Comparison of ENCODE assay signal across 9 cellular contexts in genomic region chr3:8657804-8658311, GRCh38. TPM values are rescaled to one million over a fixed set of nuclear protein-coding genes. Genes with fewer than 3 reads are reported as not detected.
DNase-seq lines count a peak whose midpoint lies in the region; ATAC-seq and TF ChIP-seq lines count a peak whose summit lies in the region.
"Had no signal": no experiment of that assay in that cellular context is flagged by ENCODE, and none has a peak within 500 bp of the region (broad histone marks: within the 10 kb centered on the region; RNA-seq: fewer than 3 reads in every experiment).

No MANE protein-coding gene starts in this region.

- 68 to 82% methylated on average over 8 of the region's 8 CpGs for WGBS in testis, 2 donors

- POLR2A ChIA-PET in activated CD4-positive, alpha-beta T cell treated with anti-CD3 and anti-CD28 coated beads, Interleukin-2, amount 10 ng/mL, durations not matched to agents 7 days and 5 days (lab: Charles Lee), result no interaction called here
- POLR2A ChIA-PET in naive thymus-derived CD4-positive, alpha-beta T cell (lab: Charles Lee), result no interaction called here

- H3K36me3 Mint-ChIP-seq in activated CD4-positive, alpha-beta T cell treated with anti-CD3 and anti-CD28 coated beads, Interleukin-2, amount 10 ng/mL, durations not matched to agents 7 days and 5 days (ENCODE audit: low read depth), result no peaks in the 10 kb centered on the region
- peaks cover 0 to 7% (median 0%) of the 10 kb centered on the region in 5 donors for H3K36me3 Mint-ChIP-seq in naive thymus-derived CD4-positive, alpha-beta T cell

- intact Hi-C loops in testis (cut with DNase I; ENCODE audit: low total_unique reads), result no loop called here
- intact Hi-C loops in naive thymus-derived CD4-positive, alpha-beta T cell (cut with micrococcal nuclease), result no loop called here

- H3K27ac ChIP-seq in coronary artery, result peak overlapping the region; percentile 75 to 84
- peak overlapping the region; percentile 41 to 60 for H3K27ac ChIP-seq in testis
- no peak overlapping the region for H3K27ac ChIP-seq in naive thymus-derived CD4-positive, alpha-beta T cell (ENCODE audit: low read depth, low read length)

- CTCF ChIA-PET in activated CD4-positive, alpha-beta T cell treated with anti-CD3 and anti-CD28 coated beads, Interleukin-2, amount 10 ng/mL, durations not matched to agents 7 days and 5 days (lab: Charles Lee), result no interaction called here
- CTCF ChIA-PET in naive thymus-derived CD4-positive, alpha-beta T cell (lab: Charles Lee), result no interaction called here

- no peak overlapping the region for H3K4me3 Mint-ChIP-seq in activated CD4-positive, alpha-beta T cell treated with anti-CD3 and anti-CD28 coated beads, Interleukin-2, amount 10 ng/mL, durations not matched to agents 7 days and 5 days
- H3K4me3 Mint-ChIP-seq in naive thymus-derived CD4-positive, alpha-beta T cell, result no peak overlapping the region

- H3K9me3 ChIP-seq in testis, result no peaks in the 10 kb centered on the region
- no peaks in the 10 kb centered on the region for H3K9me3 ChIP-seq in naive thymus-derived CD4-positive, alpha-beta T cell (ENCODE audit: control insufficient read depth in 2 of 3, low read length in 3 of 3)

- no peaks in the 10 kb centered on the region for H3K36me3 ChIP-seq in testis (ENCODE audit: low read depth, missing control alignments)
- no peaks in the 10 kb centered on the region for H3K36me3 ChIP-seq in naive thymus-derived CD4-positive, alpha-beta T cell (ENCODE audit: control insufficient read depth in 2 of 3, insufficient read depth in 3 of 3, low read length in 3 of 3)

- no peaks in the 10 kb centered on the region for H3K4me1 Mint-ChIP-seq in activated CD4-positive, alpha-beta T cell treated with anti-CD3 and anti-CD28 coated beads, Interleukin-2, amount 10 ng/mL, durations not matched to agents 7 days and 5 days
- no peaks in the 10 kb centered on the region for H3K4me1 Mint-ChIP-seq in naive thymus-derived CD4-positive, alpha-beta T cell

- TF ChIP-seq CTCF in coronary artery (IDR thresholded peaks at IDR 0.05), result no peak
- TF ChIP-seq CTCF in testis (IDR thresholded peaks at IDR 0.05), result no peak

- peaks cover 6% of the 10 kb centered on the region for H3K27me3 Mint-ChIP-seq in activated CD4-positive, alpha-beta T cell treated with anti-CD3 and anti-CD28 coated beads, Interleukin-2, amount 10 ng/mL, durations not matched to agents 7 days and 5 days
- H3K27me3 Mint-ChIP-seq in naive thymus-derived CD4-positive, alpha-beta T cell, result peaks cover 11 to 38% (median 25%) of the 10 kb centered on the region in 5 donors

- H3K27ac Mint-ChIP-seq in activated CD4-positive, alpha-beta T cell treated with anti-CD3 and anti-CD28 coated beads, Interleukin-2, amount 10 ng/mL, durations not matched to agents 7 days and 5 days, result no peak overlapping the region
- no peak overlapping the region for H3K27ac Mint-ChIP-seq in naive thymus-derived CD4-positive, alpha-beta T cell

- H3K4me1 ChIP-seq in testis, result peaks cover 32% of the 10 kb centered on the region
- H3K4me1 ChIP-seq in naive thymus-derived CD4-positive, alpha-beta T cell (ENCODE audit: control insufficient read depth in 2 of 2, insufficient read depth in 2 of 2, low read length in 2 of 2), result no peaks in the 10 kb centered on the region
- H3K4me1 ChIP-seq: parathyroid adenoma had no signal

- no peaks in the 10 kb centered on the region for H3K9me3 Mint-ChIP-seq in activated CD4-positive, alpha-beta T cell treated with anti-CD3 and anti-CD28 coated beads, Interleukin-2, amount 10 ng/mL, durations not matched to agents 7 days and 5 days
- peaks cover 0 to 8% (median 0%) of the 10 kb centered on the region in 11 donors for H3K9me3 Mint-ChIP-seq in naive thymus-derived CD4-positive, alpha-beta T cell

- no peak for TF ChIP-seq POLR2A in testis (IDR thresholded peaks at IDR 0.05)

- peak; percentile 41 for ATAC-seq in GM19452 (IDR thresholded peaks at IDR 0.05; ENCODE audit: unreplicated experiment)
- peak; percentile 13 for ATAC-seq in HG03139 (IDR thresholded peaks at IDR 0.05; ENCODE audit: unreplicated experiment)
- no peak for ATAC-seq in naive thymus-derived CD4-positive, alpha-beta T cell
- no peak for ATAC-seq in GM21825 (IDR thresholded peaks at IDR 0.05; ENCODE audit: unreplicated experiment)

- H3K4me3 ChIP-seq in coronary artery (no peak overlapping the region), testis (no peak overlapping the region)
- H3K4me3 ChIP-seq in naive thymus-derived CD4-positive, alpha-beta T cell (ENCODE audit: low read length), result no peak overlapping the region

- no peaks in the 10 kb centered on the region for H3K27me3 ChIP-seq in testis
- no peaks in the 10 kb centered on the region for H3K27me3 ChIP-seq in naive thymus-derived CD4-positive, alpha-beta T cell (ENCODE audit: control insufficient read depth in 2 of 2, insufficient read depth in 2 of 2, low read length in 2 of 2)

- DNase-seq in coronary artery (ENCODE audit: low spot score), result no peak
- DNase-seq in testis, result peak; percentile 34
- DNase-seq in anterior cingulate cortex (lab: John Stamatoyannopoulos, UW), result no peak
- no peak for DNase-seq in activated CD4-positive, alpha-beta T cell treated with anti-CD3 and anti-CD28 coated beads, Interleukin-2, amount 10 ng/mL, durations not matched to agents 7 days and 5 days
- DNase-seq in naive thymus-derived CD4-positive, alpha-beta T cell, result no peak

RNA-seq across cellular contexts. Expression of gene SSUH2, which starts 13.3 kb away (rescaled TPM):
- 10 to 100 TPM in 1 of 2 donors, 1 to 10 TPM in 1; 9.8 to 15.0 TPM for total RNA-seq in testis
- polyA plus RNA-seq in testis (ENCODE audit: insufficient read depth, low read depth, low replicate concordance), result 28.9 TPM
- not detected for total RNA-seq in activated CD4-positive, alpha-beta T cell treated with anti-CD3 and anti-CD28 coated beads, Interleukin-2, amount 10 ng/mL, durations not matched to agents 7 days and 5 days
- not detected for total RNA-seq in naive thymus-derived CD4-positive, alpha-beta T cell
- polyA plus RNA-seq in naive thymus-derived CD4-positive, alpha-beta T cell, result not detected

Comparison
In these comparisons a context has a peak if more than half of its experiments do, and no peak if none do; other contexts are left out.
1. ATAC-seq: peak in GM19452 (single experiment) and HG03139 (single experiment); none in naive thymus-derived CD4-positive, alpha-beta T cell (single experiment) and GM21825 (single experiment).
2. RNA of gene SSUH2, which starts 13.3 kb away (total RNA-seq): 9.8 to 15.0 TPM in testis; not detected in activated CD4-positive, alpha-beta T cell treated with anti-CD3 and anti-CD28 coated beads, Interleukin-2, amount 10 ng/mL, durations not matched to agents 7 days and 5 days and not detected in naive thymus-derived CD4-positive, alpha-beta T cell; every median in the first group is over 4 times any median in the second.